ENCODE assay signal across 16 cellular contexts in the genomic region with DNA sequence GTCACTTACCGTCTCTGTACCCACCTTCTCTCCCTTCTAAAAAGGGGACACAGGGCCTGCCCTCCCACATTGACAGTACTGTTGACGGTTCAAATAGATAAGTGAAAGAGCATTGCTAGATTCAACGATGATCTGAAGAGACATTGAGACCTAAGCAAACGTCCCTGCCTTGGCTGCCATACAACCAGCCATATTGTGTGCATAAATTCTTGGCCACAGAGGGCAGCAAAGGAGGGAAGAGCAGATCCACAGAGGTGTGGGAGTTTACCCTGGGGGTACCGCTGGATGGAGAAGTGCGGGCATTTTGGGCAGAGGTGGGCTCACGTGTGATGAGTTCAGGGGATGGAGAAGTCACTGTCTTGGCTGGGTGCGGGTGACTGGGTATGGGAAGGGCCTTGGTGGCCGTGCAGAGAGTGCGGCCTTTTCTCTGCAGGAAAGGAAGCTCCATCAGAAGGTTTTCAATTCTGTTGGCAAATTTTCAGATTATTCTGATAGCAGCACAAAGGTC.
"Had no signal": no experiment of that assay in that cellular context is flagged by ENCODE, and none has a peak within 500 bp of the region (broad histone marks: within the 10 kb centered on the region; RNA-seq: fewer than 3 reads in every experiment).

No MANE protein-coding gene starts in this region.

- H3K27me3 ChIP-seq: ascending aorta, hepatocyte, neutrophil, pancreas, sigmoid colon, thyroid gland had no signal

- H2AFZ ChIP-seq: hepatocyte had no signal

- H3K4me3 ChIP-seq: ascending aorta, hepatocyte, pancreas, sigmoid colon, thyroid gland had no signal

- DNase-seq: activated CD4-positive, alpha-beta T cell treated with anti-CD3 and anti-CD28 coated beads, Interleukin-2, amount 10 ng/mL, durations not matched to agents 7 days and 5 days; activated CD8-positive, alpha-beta memory T cell treated with anti-CD3 and anti-CD28 coated beads, Interleukin-2, amount 50 U/mL, for 48 hours; activated gamma-delta T cell; activated T-cell treated with anti-CD3 and anti-CD28 coated beads, Interleukin-2, amount 50 U/mL, for 72 hours; effector CD4-positive, alpha-beta T cell; foreskin fibroblast; natural killer cell; pancreas; sigmoid colon; stimulated activated CD4-positive, alpha-beta T cell treated with anti-CD3 and anti-CD28 coated beads, Interleukin-4, amount 100 ng/mL, for 4 hours; thyroid gland had no signal

- H3K4me1 Mint-ChIP-seq: activated CD4-positive, alpha-beta T cell treated with anti-CD3 and anti-CD28 coated beads, Interleukin-2, amount 10 ng/mL, durations not matched to agents 7 days and 5 days; activated naive CD4-positive, alpha-beta T cell treated with anti-CD3 and anti-CD28 coated beads, Interleukin-2, amount 50 U/mL, for 24 hours; natural killer cell; stimulated activated memory B cell treated with anti-CD40 and anti-IgM and Interleukin-4, amounts not matched to agents 10 μg/mL and 1 μg/mL and 100 μg/mL, for 72 hours had no signal

- H3K27me3 Mint-ChIP-seq: activated CD4-positive, alpha-beta T cell treated with anti-CD3 and anti-CD28 coated beads, Interleukin-2, amount 10 ng/mL, durations not matched to agents 7 days and 5 days; activated naive CD4-positive, alpha-beta T cell treated with anti-CD3 and anti-CD28 coated beads, Interleukin-2, amount 50 U/mL, for 24 hours; stimulated activated memory B cell treated with anti-CD40 and anti-IgM and Interleukin-4, amounts not matched to agents 10 μg/mL and 1 μg/mL and 100 μg/mL, for 72 hours had no signal

- H3K79me2 ChIP-seq: hepatocyte had no signal

- H3K4me3 Mint-ChIP-seq: activated CD4-positive, alpha-beta T cell treated with anti-CD3 and anti-CD28 coated beads, Interleukin-2, amount 10 ng/mL, durations not matched to agents 7 days and 5 days; activated naive CD4-positive, alpha-beta T cell treated with anti-CD3 and anti-CD28 coated beads, Interleukin-2, amount 50 U/mL, for 24 hours; activated T-cell treated with anti-CD3 and anti-CD28 coated beads, Interleukin-2, amount 50 U/mL, for 72 hours; natural killer cell; stimulated activated memory B cell treated with anti-CD40 and anti-IgM and Interleukin-4, amounts not matched to agents 10 μg/mL and 1 μg/mL and 100 μg/mL, for 72 hours had no signal

- H3K36me3 Mint-ChIP-seq: activated naive CD4-positive, alpha-beta T cell treated with anti-CD3 and anti-CD28 coated beads, Interleukin-2, amount 50 U/mL, for 24 hours; natural killer cell; stimulated activated memory B cell treated with anti-CD40 and anti-IgM and Interleukin-4, amounts not matched to agents 10 μg/mL and 1 μg/mL and 100 μg/mL, for 72 hours had no signal

- H3K9me3 ChIP-seq: ascending aorta, neutrophil, pancreas, sigmoid colon, thyroid gland had no signal

- ATAC-seq: activated T-cell treated with anti-CD3 and anti-CD28 coated beads, Interleukin-2, amount 50 U/mL, for 72 hours; natural killer cell; pancreas; stimulated activated memory B cell treated with anti-CD40 and anti-IgM and Interleukin-4, amounts not matched to agents 10 μg/mL and 1 μg/mL and 100 μg/mL, for 72 hours had no signal

- H3K4me2 ChIP-seq: hepatocyte had no signal

- H3K27ac ChIP-seq: ascending aorta, hepatocyte, neutrophil, pancreas, sigmoid colon, thyroid gland had no signal

- H3K27ac Mint-ChIP-seq: activated CD4-positive, alpha-beta T cell treated with anti-CD3 and anti-CD28 coated beads, Interleukin-2, amount 10 ng/mL, durations not matched to agents 7 days and 5 days; activated naive CD4-positive, alpha-beta T cell treated with anti-CD3 and anti-CD28 coated beads, Interleukin-2, amount 50 U/mL, for 24 hours; activated T-cell treated with anti-CD3 and anti-CD28 coated beads, Interleukin-2, amount 50 U/mL, for 72 hours; natural killer cell; stimulated activated memory B cell treated with anti-CD40 and anti-IgM and Interleukin-4, amounts not matched to agents 10 μg/mL and 1 μg/mL and 100 μg/mL, for 72 hours had no signal

- H3K4me1 ChIP-seq: pancreas, thyroid gland had no signal

- H3K36me3 ChIP-seq: neutrophil, pancreas, thyroid gland had no signal

- H3K9me3 Mint-ChIP-seq: activated CD4-positive, alpha-beta T cell treated with anti-CD3 and anti-CD28 coated beads, Interleukin-2, amount 10 ng/mL, durations not matched to agents 7 days and 5 days; activated naive CD4-positive, alpha-beta T cell treated with anti-CD3 and anti-CD28 coated beads, Interleukin-2, amount 50 U/mL, for 24 hours; activated T-cell treated with anti-CD3 and anti-CD28 coated beads, Interleukin-2, amount 50 U/mL, for 72 hours; natural killer cell; stimulated activated memory B cell treated with anti-CD40 and anti-IgM and Interleukin-4, amounts not matched to agents 10 μg/mL and 1 μg/mL and 100 μg/mL, for 72 hours had no signal
